Comparison of ENCODE assay signal across 15 cellular contexts in genomic region chr9:90727498-90727897, GRCh38.
DNase-seq lines count a peak whose midpoint lies in the region; ATAC-seq and TF ChIP-seq lines count a peak whose summit lies in the region.
"Had no signal": no experiment of that assay in that cellular context is flagged by ENCODE, and none has a peak within 500 bp of the region (broad histone marks: within the 10 kb centered on the region; RNA-seq: fewer than 3 reads in every experiment).

No MANE protein-coding gene starts in this region.

- DNase-seq in Calu3 (peak; percentile 24), epithelial cell of proximal tubule (ENCODE audit: low read depth) (peak; percentile 48), kidney tubule cell (ENCODE audit: low spot score) (peak; percentile 87), renal cortical epithelial cell (ENCODE audit: low read depth) (peak; percentile 91), MCF 10A (ENCODE audit: unreplicated experiment) (no peak)
- DNase-seq in activated CD4-positive, alpha-beta T cell treated with anti-CD3 and anti-CD28 coated beads, Interleukin-2, amount 10 ng/mL, durations not matched to agents 7 days and 5 days: no peak
- DNase-seq: BE2C; C1 segment of cervical spinal cord; CD4-positive, CD25-positive, alpha-beta regulatory T cell; CD8-positive, alpha-beta memory T cell; COR-L47; DMS79 treated with DMSO at 0.1 percent for 48 hours; GF-D8 had no signal

- H3K27ac Mint-ChIP-seq in Calu3 (ENCODE audit: unreplicated experiment) (no peak overlapping the region), MCF 10A (ENCODE audit: low read depth, unreplicated experiment) (no peak overlapping the region)
- H3K27ac Mint-ChIP-seq in activated CD4-positive, alpha-beta T cell treated with anti-CD3 and anti-CD28 coated beads, Interleukin-2, amount 10 ng/mL, durations not matched to agents 7 days and 5 days: no peak overlapping the region
- H3K27ac Mint-ChIP-seq: CD4-positive, CD25-positive, alpha-beta regulatory T cell; CD8-positive, alpha-beta memory T cell had no signal

- H3K4me3 Mint-ChIP-seq in Calu3 (ENCODE audit: low read depth, unreplicated experiment) (no peak overlapping the region), MCF 10A (ENCODE audit: unreplicated experiment) (no peak overlapping the region)
- H3K4me3 Mint-ChIP-seq in activated CD4-positive, alpha-beta T cell treated with anti-CD3 and anti-CD28 coated beads, Interleukin-2, amount 10 ng/mL, durations not matched to agents 7 days and 5 days: no peak overlapping the region
- H3K4me3 Mint-ChIP-seq: CD4-positive, CD25-positive, alpha-beta regulatory T cell; CD8-positive, alpha-beta memory T cell had no signal

- H3K36me3 Mint-ChIP-seq in Calu3 (ENCODE audit: insufficient read depth, unreplicated experiment) (no peaks in the 10 kb centered on the region), MCF 10A (ENCODE audit: insufficient read depth, unreplicated experiment) (no peaks in the 10 kb centered on the region)
- H3K36me3 Mint-ChIP-seq in activated CD4-positive, alpha-beta T cell treated with anti-CD3 and anti-CD28 coated beads, Interleukin-2, amount 10 ng/mL, durations not matched to agents 7 days and 5 days (ENCODE audit: low read depth): no peaks in the 10 kb centered on the region
- H3K36me3 Mint-ChIP-seq: CD4-positive, CD25-positive, alpha-beta regulatory T cell; CD8-positive, alpha-beta memory T cell had no signal

- CTCF ChIA-PET in Calu3 (lab: Charles Lee): no interaction called here
- CTCF ChIA-PET in activated CD4-positive, alpha-beta T cell treated with anti-CD3 and anti-CD28 coated beads, Interleukin-2, amount 10 ng/mL, durations not matched to agents 7 days and 5 days (lab: Charles Lee): no interaction called here
- CTCF ChIA-PET in MCF 10A (lab: Yijun Ruan, JAX): no interaction called here

- POLR2A ChIA-PET in activated CD4-positive, alpha-beta T cell treated with anti-CD3 and anti-CD28 coated beads, Interleukin-2, amount 10 ng/mL, durations not matched to agents 7 days and 5 days (lab: Charles Lee): no interaction called here
- POLR2A ChIA-PET in MCF 10A (lab: Yijun Ruan, JAX): no interaction called here

- BruUV-seq in Calu3 (replicated peaks; lab: Mats Ljungman, UMichigan) (no TSS peak), MCF 10A (replicated peaks; lab: Mats Ljungman, UMichigan) (no TSS peak)

- TF ChIP-seq CTCF in Calu3 (IDR thresholded peaks at IDR 0.05; ENCODE audit: unreplicated experiment) (no peak), epithelial cell of proximal tubule (conservative IDR thresholded peaks at IDR 0.05; ENCODE audit: low read depth, low read length) (no peak), MCF 10A (IDR thresholded peaks at IDR 0.05; ENCODE audit: unreplicated experiment) (no peak)

- H3K4me3 ChIP-seq in epithelial cell of proximal tubule (ENCODE audit: low read depth, low read length): no peak overlapping the region
- H3K4me3 ChIP-seq: HAP-1 had no signal

- H3K27me3 Mint-ChIP-seq in Calu3 (ENCODE audit: unreplicated experiment) (no peaks in the 10 kb centered on the region), MCF 10A (ENCODE audit: insufficient read depth, unreplicated experiment) (peaks cover 70% of the 10 kb centered on the region)
- H3K27me3 Mint-ChIP-seq in activated CD4-positive, alpha-beta T cell treated with anti-CD3 and anti-CD28 coated beads, Interleukin-2, amount 10 ng/mL, durations not matched to agents 7 days and 5 days: peaks cover 15% of the 10 kb centered on the region

- peaks cover 9% of the 10 kb centered on the region for H3K4me1 Mint-ChIP-seq in Calu3 (ENCODE audit: low read depth, unreplicated experiment)
- H3K4me1 Mint-ChIP-seq in activated CD4-positive, alpha-beta T cell treated with anti-CD3 and anti-CD28 coated beads, Interleukin-2, amount 10 ng/mL, durations not matched to agents 7 days and 5 days: no peaks in the 10 kb centered on the region
- H3K4me1 Mint-ChIP-seq in MCF 10A (ENCODE audit: insufficient read depth, unreplicated experiment): no peaks in the 10 kb centered on the region
- H3K4me1 Mint-ChIP-seq: CD8-positive, alpha-beta memory T cell had no signal

- H3K9me3 Mint-ChIP-seq in Calu3 (ENCODE audit: low read depth, unreplicated experiment): no peaks in the 10 kb centered on the region
- H3K9me3 Mint-ChIP-seq in activated CD4-positive, alpha-beta T cell treated with anti-CD3 and anti-CD28 coated beads, Interleukin-2, amount 10 ng/mL, durations not matched to agents 7 days and 5 days: no peaks in the 10 kb centered on the region
- no peaks in the 10 kb centered on the region for H3K9me3 Mint-ChIP-seq in MCF 10A (ENCODE audit: unreplicated experiment)
- H3K9me3 Mint-ChIP-seq: CD4-positive, CD25-positive, alpha-beta regulatory T cell had no signal

- ATAC-seq in GM21381 (IDR thresholded peaks at IDR 0.05; ENCODE audit: unreplicated experiment): no peak

- intact Hi-C loops in Calu3 (cut with micrococcal nuclease; ENCODE audit: unreplicated experiment): no loop called here
- intact Hi-C loops in MCF 10A (cut with micrococcal nuclease): loop anchor here (10.0 kb wide), 1 partner anchor 53 kb away; no protein-coding TSS in a partner anchor

Comparison
In these comparisons a context has a peak if more than half of its experiments do, and no peak if none do; other contexts are left out.
1. DNase-seq: peak in Calu3 (single experiment), epithelial cell of proximal tubule (single experiment), kidney tubule cell (single experiment) and renal cortical epithelial cell (single experiment); none in activated CD4-positive, alpha-beta T cell treated with anti-CD3 and anti-CD28 coated beads, Interleukin-2, amount 10 ng/mL, durations not matched to agents 7 days and 5 days (single experiment) and MCF 10A (single experiment).